20 cellular contexts compared by ENCODE assay signal in genomic region chr10:63534723-63535122, GRCh38.
"Had no signal": no experiment of that assay in that cellular context is flagged by ENCODE, and none has a peak within 500 bp of the region (broad histone marks: within the 10 kb centered on the region; RNA-seq: fewer than 3 reads in every experiment).

No MANE protein-coding gene starts in this region.

- DNase-seq: effector memory CD4-positive, alpha-beta T cell; gastrocnemius medialis; immature natural killer cell; left cardiac atrium; left ventricle myocardium inferior; lower lobe of right lung; natural killer cell; ovary; sigmoid colon; stimulated activated CD4-positive, alpha-beta T cell treated with anti-CD3 and anti-CD28 coated beads, Interleukin-2, amount 100 ng/mL, for 24 hours; stimulated activated CD4-positive, alpha-beta T cell treated with anti-CD3 and anti-CD28 coated beads, Interleukin-4, amount 100 ng/mL, for 4 hours; testis had no signal

- ATAC-seq: gastrocnemius medialis, left cardiac atrium, lower lobe of right lung, natural killer cell had no signal

- H3K9me3 ChIP-seq: esophagus muscularis mucosa, gastrocnemius medialis, left ventricle myocardium inferior, lower lobe of right lung, ovary, right atrium auricular region, sigmoid colon, testis, tibial nerve had no signal

- H3K27ac ChIP-seq: esophagus muscularis mucosa, gastrocnemius medialis, left ventricle myocardium inferior, lower lobe of right lung, ovary, right atrium auricular region, sigmoid colon, skin epidermis, testis, tibial nerve had no signal

- H3K4me3 ChIP-seq: esophagus muscularis mucosa, gastrocnemius medialis, left ventricle myocardium inferior, lower lobe of right lung, ovary, right atrium auricular region, sigmoid colon, skin epidermis, testis, tibial nerve had no signal

- H3K27me3 Mint-ChIP-seq: memory B cell; stimulated activated naive CD8-positive, alpha-beta T cell treated with anti-CD3 and anti-CD28 coated beads, Interleukin-15, Interleukin-2, amounts not matched to agents 100 ng/mL and 50 ng/mL, for 24 hours had no signal

- H3K36me3 Mint-ChIP-seq: immature natural killer cell, memory B cell, mesothelial cell of epicardium, natural killer cell had no signal

- H3K36me3 ChIP-seq: esophagus muscularis mucosa, gastrocnemius medialis, lower lobe of right lung, ovary, right atrium auricular region, sigmoid colon, tibial nerve had no signal

- H3K27me3 ChIP-seq: esophagus muscularis mucosa, gastrocnemius medialis, ovary, right atrium auricular region, sigmoid colon, testis, tibial nerve had no signal

- H3K4me1 Mint-ChIP-seq: immature natural killer cell, mesothelial cell of epicardium, natural killer cell, neural crest cell had no signal

- H3K4me3 Mint-ChIP-seq: immature natural killer cell; memory B cell; mesothelial cell of epicardium; natural killer cell; neural crest cell; stimulated activated naive CD8-positive, alpha-beta T cell treated with anti-CD3 and anti-CD28 coated beads, Interleukin-15, Interleukin-2, amounts not matched to agents 100 ng/mL and 50 ng/mL, for 24 hours had no signal

- H3K9me3 Mint-ChIP-seq: immature natural killer cell; memory B cell; natural killer cell; neural crest cell; stimulated activated naive CD8-positive, alpha-beta T cell treated with anti-CD3 and anti-CD28 coated beads, Interleukin-15, Interleukin-2, amounts not matched to agents 100 ng/mL and 50 ng/mL, for 24 hours had no signal

- H3K27ac Mint-ChIP-seq: immature natural killer cell; memory B cell; mesothelial cell of epicardium; natural killer cell; stimulated activated naive CD8-positive, alpha-beta T cell treated with anti-CD3 and anti-CD28 coated beads, Interleukin-15, Interleukin-2, amounts not matched to agents 100 ng/mL and 50 ng/mL, for 24 hours had no signal

- H3K4me1 ChIP-seq: lower lobe of right lung, testis had no signal
